Comparison of ENCODE assay signal across 1 cellular context in genomic region chr6:8063762-8064637, GRCh38.
A peak's percentile ranks its signal among the peaks of the same experiment; 100 is the strongest.
TF ChIP-seq lines count a peak whose summit lies in the region.

BLOC1S5 (minus strand) TSS chr6:8064389; CDS start chr6:8064376, 13 bp downstream.

TF ChIP-seq in H1, 55 proteins besides CTCF, POLR2A, EP300 and RAD21 (continued from another document):
- TF ChIP-seq E2F6 (IDR thresholded peaks at IDR 0.05), result peak; percentile 32
- TF ChIP-seq ATF3 (IDR thresholded peaks at IDR 0.05; ENCODE audit: insufficient read depth, low read depth, low read length), result peak; percentile 79
- peak; percentile 55 for TF ChIP-seq POLR2AphosphoS5 (IDR thresholded peaks at IDR 0.05; ENCODE audit: low read depth, low read length)
- peak; percentile 28 for TF ChIP-seq SAP30 (IDR thresholded peaks at IDR 0.05; ENCODE audit: insufficient read depth, insufficient replicate concordance, low read length)
- peak; percentile 18; the same call in 1 of the 2 replicates for TF ChIP-seq KDM1A (IDR thresholded peaks at IDR 0.05; ENCODE audit: borderline replicate concordance, low read length)
- TF ChIP-seq SUZ12 (IDR thresholded peaks at IDR 0.05; ENCODE audit: low read length), result no peak
- no peak for TF ChIP-seq CEBPB (IDR thresholded peaks at IDR 0.05; ENCODE audit: low read depth, low read length)
- TF ChIP-seq CHD7 (IDR thresholded peaks at IDR 0.05; ENCODE audit: insufficient replicate concordance, low read length), result no peak
- TF ChIP-seq TCF12 (IDR thresholded peaks at IDR 0.05; ENCODE audit: low read depth, low read length), result no peak
- TF ChIP-seq CREB1 (IDR thresholded peaks at IDR 0.05), result peak; percentile 98
- TF ChIP-seq JUND (IDR thresholded peaks at IDR 0.05; ENCODE audit: low read length), result no peak
- TF ChIP-seq ASH2L (IDR thresholded peaks at IDR 0.05; ENCODE audit: low read length), result peak; percentile 83
- TF ChIP-seq SRF (IDR thresholded peaks at IDR 0.05; ENCODE audit: low read depth, low read length), result peak; percentile 76
- TF ChIP-seq SP2 (IDR thresholded peaks at IDR 0.05; ENCODE audit: low read length), result no peak
- TF ChIP-seq HDAC2 (IDR thresholded peaks at IDR 0.05; ENCODE audit: borderline replicate concordance in 1 of 2, low read depth in 2 of 2, low read length in 2 of 2), result peak in 1 of 2 experiments; percentile 95; a peak in 1 of 4 replicates
- TF ChIP-seq RFX5 (IDR thresholded peaks at IDR 0.05; ENCODE audit: borderline replicate concordance, low read depth, low read length), result no peak
- no peak; the same call in 1 of the 2 replicates for TF ChIP-seq BRCA1 (IDR thresholded peaks at IDR 0.05; ENCODE audit: low read depth, low read length)
- no peak; the same call in 1 of the 2 replicates for TF ChIP-seq TBP (IDR thresholded peaks at IDR 0.05; ENCODE audit: low read depth, low read length)
- TF ChIP-seq SP1 (IDR thresholded peaks at IDR 0.05; ENCODE audit: low read depth, low read length), result 0 out of 2 replicates have a peak, but pooled peaks have one; percentile 51
- peak; percentile 5; the same call in 1 of the 2 replicates for TF ChIP-seq MAX (IDR thresholded peaks at IDR 0.05)
- TF ChIP-seq EZH2 (IDR thresholded peaks at IDR 0.05; ENCODE audit: low read depth, low read length, severe bottlenecking), result no peak
- TF ChIP-seq NANOG (IDR thresholded peaks at IDR 0.05; ENCODE audit: insufficient read depth, low read depth, low read length, poor library complexity, severe bottlenecking), result peak; percentile 53
- no peak for TF ChIP-seq EGR1 (IDR thresholded peaks at IDR 0.05; ENCODE audit: borderline replicate concordance, low read depth, low read length)
- peak; percentile 94 for TF ChIP-seq KDM4A (IDR thresholded peaks at IDR 0.05; ENCODE audit: low read depth, low read length, severe bottlenecking)
- peak; percentile 71 for TF ChIP-seq SIX5 (IDR thresholded peaks at IDR 0.05; ENCODE audit: low read depth, low read length)
- TF ChIP-seq BACH1 (IDR thresholded peaks at IDR 0.05; ENCODE audit: low read length), result no peak; the same call in 1 of the 2 replicates
- TF ChIP-seq NRF1 (IDR thresholded peaks at IDR 0.05; ENCODE audit: low read depth, low read length), result peak; percentile 70
- TF ChIP-seq MAFK (IDR thresholded peaks at IDR 0.05; ENCODE audit: low read depth, low read length), result no peak
- peak; percentile 100 for TF ChIP-seq YY1 (IDR thresholded peaks at IDR 0.05; ENCODE audit: low read depth, low read length)
- no peak for TF ChIP-seq USF2 (IDR thresholded peaks at IDR 0.05; ENCODE audit: low read length)
- TF ChIP-seq PHF8 (conservative IDR thresholded peaks at IDR 0.05; ENCODE audit: low read depth, low read length), result peak; percentile 76
